ENCODE assay signal across 15 cellular contexts in the genomic region with DNA sequence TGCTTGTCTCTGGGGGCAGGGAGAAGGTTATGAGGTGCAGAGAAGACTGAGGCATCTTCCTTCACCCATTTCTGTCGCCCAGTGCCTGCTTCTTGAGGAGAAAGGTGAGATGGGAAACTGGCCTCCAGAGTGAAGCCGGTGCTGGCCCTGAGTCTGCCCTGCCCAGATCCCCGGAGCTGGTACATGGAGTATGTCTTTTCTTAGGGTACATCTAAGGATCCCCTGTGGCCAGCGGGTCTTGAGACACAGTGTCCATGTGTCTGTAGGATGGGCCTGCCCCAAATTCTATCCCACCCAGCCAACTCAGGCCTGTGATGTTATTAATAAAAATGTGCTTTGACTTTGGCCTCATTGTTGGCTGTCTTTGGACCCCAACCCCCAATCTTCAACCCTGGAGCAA. TPM values are rescaled to one million over a fixed set of nuclear protein-coding genes. Genes with fewer than 3 reads are reported as not detected.
DNase-seq lines count a peak whose midpoint lies in the region; ATAC-seq and TF ChIP-seq lines count a peak whose summit lies in the region.
"Had no signal": no experiment of that assay in that cellular context is flagged by ENCODE, and none has a peak within 500 bp of the region (broad histone marks: within the 10 kb centered on the region; RNA-seq: fewer than 3 reads in every experiment).

No MANE protein-coding gene starts in this region.

- TF ChIP-seq POLR2A in Peyer's patch (IDR thresholded peaks at IDR 0.05) (no peak), thyroid gland (IDR thresholded peaks at IDR 0.05) (no peak)

- no peak for TF ChIP-seq CTCF in Peyer's patch (IDR thresholded peaks at IDR 0.05)
- no peak for TF ChIP-seq CTCF in thyroid gland (IDR thresholded peaks at IDR 0.05)

- DNase-seq in Peyer's patch (no peak), thyroid gland (no peak), GM19238 (ENCODE audit: insufficient read length, low spot score) (no peak), NCI-H524 (lab: John Stamatoyannopoulos, UW) (no peak)
- DNase-seq: activated gamma-delta T cell; central memory CD4-positive, alpha-beta T cell; GOT3; OCI-M1; sigmoid colon; stimulated activated naive B cell treated with anti-CD40 and anti-IgM and Interleukin-4, amounts not matched to agents 10 μg/mL and 1 μg/mL and 100 μg/mL, for 72 hours had no signal

- WGBS in thyroid gland, 2 donors = 93 to 94% methylated on average over 4 of the region's 4 CpGs

- H3K4me3 ChIP-seq in Peyer's patch = no peak overlapping the region
- H3K4me3 ChIP-seq in mucosa of stomach (ENCODE audit: low read length) = no peak overlapping the region
- no peak overlapping the region for H3K4me3 ChIP-seq in thyroid gland (replicated peaks in 1 of 3)
- H3K4me3 ChIP-seq: sigmoid colon had no signal

- H3K27me3 ChIP-seq in Peyer's patch = no peaks in the 10 kb centered on the region
- no peaks in the 10 kb centered on the region for H3K27me3 ChIP-seq in mucosa of stomach (ENCODE audit: control insufficient read depth, insufficient read depth, low read length)
- H3K27me3 ChIP-seq in thyroid gland = no peaks in the 10 kb centered on the region

- H3K36me3 ChIP-seq in Peyer's patch = no peaks in the 10 kb centered on the region
- H3K36me3 ChIP-seq in mucosa of stomach (ENCODE audit: control insufficient read depth, insufficient read depth, low read length) = no peaks in the 10 kb centered on the region
- no peaks in the 10 kb centered on the region for H3K36me3 ChIP-seq in thyroid gland
- H3K36me3 ChIP-seq: sigmoid colon had no signal

- no peak for ATAC-seq in HG03097 (IDR thresholded peaks at IDR 0.05; ENCODE audit: low FRiP score, unreplicated experiment)
- ATAC-seq: stimulated activated naive B cell treated with anti-CD40 and anti-IgM and Interleukin-4, amounts not matched to agents 10 μg/mL and 1 μg/mL and 100 μg/mL, for 72 hours had no signal

- H3K27ac ChIP-seq in Peyer's patch = peak overlapping the region in 3 of 4 donors; percentile 80 to 98 (median 91)
- peak overlapping the region; percentile 23 for H3K27ac ChIP-seq in cingulate gyrus (ENCODE audit: low read depth, low read length)
- peak overlapping the region in 2 of 3 donors; percentile 90 to 93 for H3K27ac ChIP-seq in thyroid gland
- H3K27ac ChIP-seq: KMS-11, VCaP had no signal

- peak overlapping the region; percentile 6 for H3K9ac ChIP-seq in mucosa of stomach (ENCODE audit: low read length)
- H3K9ac ChIP-seq: KMS-11 had no signal

- intact Hi-C loops in thyroid gland (cut with DNase I) = loop anchor here (10.0 kb wide), 2 partner anchors 176 to 566 kb away; no protein-coding TSS in a partner anchor

- H3K9me3 ChIP-seq in Peyer's patch (no peaks in the 10 kb centered on the region), mucosa of stomach (ENCODE audit: control insufficient read depth, low read length) (no peaks in the 10 kb centered on the region), thyroid gland (no peaks in the 10 kb centered on the region)
- H3K9me3 ChIP-seq: sigmoid colon had no signal

- H3K4me1 ChIP-seq in Peyer's patch = peaks cover 9 to 50% (median 24%) of the 10 kb centered on the region in 4 donors
- H3K4me1 ChIP-seq in mucosa of stomach (ENCODE audit: control insufficient read depth, insufficient read depth, low read length) = peaks cover 52% of the 10 kb centered on the region
- H3K4me1 ChIP-seq in thyroid gland = peaks cover 27 to 50% of the 10 kb centered on the region in 2 donors

RNA-seq across cellular contexts. Expression of gene BAK1, which starts 8.8 kb away (rescaled TPM):
- total RNA-seq in Peyer's patch = 10 to 100 TPM; 28.9 to 71.7 (median 66.3) TPM
- 1 to 10 TPM; 2.3 to 8.5 (median 4.6) TPM for total RNA-seq in thyroid gland

RNA-seq across cellular contexts. Expression of gene ITPR3, which starts 32.2 kb away (rescaled TPM):
- total RNA-seq in Peyer's patch (100 to 1,000 TPM; 139 to 250 (median 182) TPM), thyroid gland (100 to 1,000 TPM in 2 of 4 donors, 10 to 100 TPM in 2; 77.8 to 145 (median 105) TPM)

Comparison
In these comparisons a context has a peak if more than half of its experiments do, and no peak if none do; other contexts are left out.
1. H3K27ac ChIP-seq: peak in every context shown above with its lines; median percentile 92 in thyroid gland; 91 in Peyer's patch; 23 in cingulate gyrus.